ENCODE assay signal across 8 cellular contexts in genomic region chr6:159074120-159074684, GRCh38. TPM values are rescaled to one million over a fixed set of nuclear protein-coding genes. Genes with fewer than 3 reads are reported as not detected.
DNase-seq lines count a peak whose midpoint lies in the region; ATAC-seq, FAIRE-seq and TF ChIP-seq lines count a peak whose summit lies in the region.

No MANE protein-coding gene starts in this region.

- in situ Hi-C loops in K562 (cut with MboI): no loop called here

- no peak for TF ChIP-seq EP300 in K562 (IDR thresholded peaks at IDR 0.05; ENCODE audit: low read length)

- TF ChIP-seq POLR2A in K562 (conservative IDR thresholded peaks at IDR 0.05): no peak

- H3K36me3 ChIP-seq in K562 (ENCODE audit: control insufficient read depth, insufficient read depth, low read length): no peaks in the 10 kb centered on the region

- peaks cover 23 to 33% of the 10 kb centered on the region in 2 experiments for H3K27me3 ChIP-seq in K562 (ENCODE audit: control insufficient read depth in 2 of 2, insufficient read depth in 2 of 2, low read length in 2 of 2)
- H3K27me3 ChIP-seq in layer of hippocampus (ENCODE audit: control insufficient read depth, insufficient read depth, low read length): no peaks in the 10 kb centered on the region

- CTCF ChIA-PET in K562 (lab: Yijun Ruan, JAX; ENCODE audit: low intra/inter-chr PET ratio): no interaction called here

- H3K4me3 ChIP-seq in LNCaP clone FGC (ENCODE audit: low read depth, low read length) (peak overlapping the region; percentile 43), K562 (no peak overlapping the region)

- H3K27ac ChIP-seq in K562 (ENCODE audit: extremely low read depth, low read depth, low read length) (no peak overlapping the region), layer of hippocampus (ENCODE audit: low read depth, low read length) (peak overlapping the region; percentile 55)

- H3K79me2 ChIP-seq in K562 (ENCODE audit: control insufficient read depth, insufficient read depth, low read length): no peaks in the 10 kb centered on the region

- no peaks in the 10 kb centered on the region for H3K9me3 ChIP-seq in K562 (replicated peaks; ENCODE audit: control insufficient read depth, insufficient read depth, low read depth, low read length)

- no TSS peak for BruUV-seq in K562 (replicated peaks; lab: Mats Ljungman, UMichigan)

- no peaks in the 10 kb centered on the region for H3K4me1 ChIP-seq in K562 (replicated peaks in 1 of 2; ENCODE audit: control insufficient read depth in 2 of 2, insufficient read depth in 2 of 2, low read length in 2 of 2)

- no peaks in the 10 kb centered on the region for H4K20me1 ChIP-seq in K562 (replicated peaks; ENCODE audit: control insufficient read depth, insufficient read depth, low read length)

- peak; percentile 72 for FAIRE-seq in K562 (lab: Jason Lieb, UNC)

- intact Hi-C loops in K562 (cut with micrococcal nuclease): no loop called here

- TF ChIP-seq CTCF in LNCaP clone FGC (IDR thresholded peaks at IDR 0.05; ENCODE audit: control insufficient read depth, extremely low read depth, insufficient read depth) (no peak), K562 (IDR thresholded peaks at IDR 0.05 in 2 of 3, conservative IDR thresholded peaks at IDR 0.05 in 1 of 3; ENCODE audit: insufficient read depth in 2 of 3, low read depth in 1 of 3, low read length in 3 of 3) (no peak)

- POLR2A ChIA-PET in K562 (lab: Yijun Ruan, JAX): no interaction called here

- no peaks in the 10 kb centered on the region for H3K9me1 ChIP-seq in K562 (ENCODE audit: control insufficient read depth, insufficient read depth, low read length)

- peak overlapping the region; percentile 94 for H2AFZ ChIP-seq in K562 (ENCODE audit: low read depth, low read length)

- no peak for TF ChIP-seq RAD21 in K562 (CRISPR knock-in tag; conservative IDR thresholded peaks at IDR 0.05 in 1 of 2, IDR thresholded peaks at IDR 0.05 in 1 of 2)

- H3K9ac ChIP-seq in K562 (ENCODE audit: insufficient read depth in 1 of 2, low read depth in 2 of 2, low read length in 2 of 2): no peak overlapping the region

- ATAC-seq in K562 (peak; percentile 94), HG03442 (IDR thresholded peaks at IDR 0.05; ENCODE audit: unreplicated experiment) (no peak), GM21825 (IDR thresholded peaks at IDR 0.05; ENCODE audit: unreplicated experiment) (no peak), HG02870 (IDR thresholded peaks at IDR 0.05; ENCODE audit: unreplicated experiment) (no peak), GM21447 (IDR thresholded peaks at IDR 0.05; ENCODE audit: unreplicated experiment) (no peak)

- DNase-seq in DMS 273 treated with DMSO at 0.1 percent for 48 hours (lab: John Stamatoyannopoulos, UW) (peak; percentile 3), LNCaP clone FGC (ENCODE audit: low read depth) (no peak), K562 (ENCODE audit: extremely low read depth in 1 of 4, low spot score in 3 of 4) (peak; percentile 20 to 65 (median 54))

- 0% methylated on average over 3 of the region's 3 CpGs for WGBS in K562 (ENCODE audit: insufficient coverage, low coverage, missing lambda C conversion rate)

- H3K4me2 ChIP-seq in K562 (ENCODE audit: insufficient read depth, low read length): peak overlapping the region; percentile 61

TF ChIP-seq in K562, 482 proteins besides CTCF, POLR2A, EP300 and RAD21 (continues in another document):
- TF ChIP-seq CBX8 (IDR thresholded peaks at IDR 0.05; ENCODE audit: borderline replicate concordance, extremely low read depth, low read depth, low read length, poor library complexity, severe bottlenecking) (no peak), TARDBP (IDR thresholded peaks at IDR 0.05) (no peak), SIX5 (IDR thresholded peaks at IDR 0.05; ENCODE audit: borderline replicate concordance in 1 of 2, insufficient read depth in 1 of 2, low read depth in 1 of 2, low read length in 2 of 2) (peak; percentile 44 to 66; a peak in 2 of 4 replicates), SMC3 (conservative IDR thresholded peaks at IDR 0.05; ENCODE audit: insufficient read depth, low read depth, low read length) (no peak), MXI1 (IDR thresholded peaks at IDR 0.05; ENCODE audit: low read depth, low read length) (no peak), LEF1 (IDR thresholded peaks at IDR 0.05) (no peak), ESRRA (IDR thresholded peaks at IDR 0.05; ENCODE audit: borderline replicate concordance, low read depth) (no peak), THRB (CRISPR knock-in tag; conservative IDR thresholded peaks at IDR 0.05) (no peak), CBFA2T2 (conservative IDR thresholded peaks at IDR 0.05) (peak; percentile 80), TAF7 (tag; IDR thresholded peaks at IDR 0.05) (no peak), ZSCAN32 (CRISPR knock-in tag; IDR thresholded peaks at IDR 0.05) (no peak), ELF1 (tag; IDR thresholded peaks at IDR 0.05) (0 out of 2 replicates have a peak, but pooled peaks have one; percentile 24), PHF8 (IDR thresholded peaks at IDR 0.05; ENCODE audit: borderline replicate concordance, low read length) (no peak), SREBF2 (CRISPR knock-in tag; IDR thresholded peaks at IDR 0.05) (no peak), AFF1 (IDR thresholded peaks at IDR 0.05; ENCODE audit: low read depth in 1 of 2, partially characterized antibody in 2 of 2) (peak in 1 of 2 experiments; percentile 79), GTF2E2 (tag; IDR thresholded peaks at IDR 0.05) (no peak), ETV5 (CRISPR knock-in tag; IDR thresholded peaks at IDR 0.05; ENCODE audit: low read depth) (no peak), ZBTB2 (IDR thresholded peaks at IDR 0.05) (no peak)

RNA-seq across cellular contexts. Expression of gene TAGAP, which starts 29.4 kb away (rescaled TPM):
- total RNA-seq in K562 (2011; cell fraction: chromatin; rRNA removed; ENCODE audit: low replicate concordance): not detected in 2 replicates
- total RNA-seq in K562 (2011; cell fraction: nucleolus; rRNA removed): not detected in 2 replicates
- not detected in 2 replicates for total RNA-seq in K562 (2011; cell fraction: nucleoplasm; rRNA removed)
- total RNA-seq in K562 (2014; rRNA removed) (not detected in 2 replicates), K562 (2014; rRNA removed; fragmentation: Illumina TruSeq; extraction: Trizol) (not detected in 2 replicates), K562 (2015; rRNA removed; fragmentation: Illumina TruSeq; extraction: Trizol) (not detected in 2 replicates), K562 (2021) (0.07 and 0.27 TPM in 2 replicates)
- polyA plus RNA-seq in K562 (2011; rRNA removed) (not detected in 2 replicates), K562 (2014; fragmentation: Illumina TruSeq; extraction: Trizol) (not detected in 2 replicates), K562 (2014; fragmentation: Nextera tagmentation; extraction: Ambion mirVana) (not detected), K562 (2014; rRNA removed) (not detected in 2 replicates)
- polyA plus RNA-seq in K562 (2011; cell fraction: cytosol; rRNA removed): not detected in 2 replicates
- not detected in 2 replicates for polyA plus RNA-seq in K562 (2011; cell fraction: nucleus; rRNA removed)
- polyA plus RNA-seq in K562 (2012): not detected in 2 replicates
- polyA minus RNA-seq in K562 (2011; rRNA and poly(A)+ RNA removed): not detected in 2 replicates
- not detected in 2 replicates for polyA minus RNA-seq in K562 (2011; cell fraction: cytosol; rRNA and poly(A)+ RNA removed)
- not detected in 2 replicates for polyA minus RNA-seq in K562 (2011; cell fraction: nucleus; rRNA and poly(A)+ RNA removed)
